ENCODE assay signal across 15 cellular contexts in genomic region chr10:132926070-132926469, GRCh38. TPM values are rescaled to one million over a fixed set of nuclear protein-coding genes. Genes with fewer than 3 reads are reported as not detected.
DNase-seq lines count a peak whose midpoint lies in the region; ATAC-seq, FAIRE-seq and TF ChIP-seq lines count a peak whose summit lies in the region.
"Had no signal": no experiment of that assay in that cellular context is flagged by ENCODE, and none has a peak within 500 bp of the region (broad histone marks: within the 10 kb centered on the region; RNA-seq: fewer than 3 reads in every experiment).

No MANE protein-coding gene starts in this region.

- no peak overlapping the region for H4K8ac ChIP-seq in IMR-90 (ENCODE audit: low read depth in 2 of 2, low read length in 2 of 2)
- no peak overlapping the region for H4K8ac ChIP-seq in neuronal stem cell (ENCODE audit: low read depth, low read length)

- no peaks in the 10 kb centered on the region for H3K27me3 ChIP-seq in IMR-90 (ENCODE audit: control insufficient read depth, insufficient read depth, low read length)
- H3K27me3 ChIP-seq in neuronal stem cell (ENCODE audit: control insufficient read depth in 3 of 3, insufficient read depth in 3 of 3, low read depth in 1 of 3, low read length in 3 of 3) = no peaks in the 10 kb centered on the region

- POLR2A ChIA-PET in IMR-90 (lab: Charles Lee; ENCODE audit: unreplicated experiment) = no interaction called here

- BruUV-seq in IMR-90 (replicated peaks; lab: Mats Ljungman, UMichigan) = no TSS peak

- no peak for TF ChIP-seq POLR2A in IMR-90 (IDR thresholded peaks at IDR 0.05; ENCODE audit: low read depth, low read length)
- TF ChIP-seq POLR2A in GM12892 (IDR thresholded peaks at IDR 0.05; ENCODE audit: low read depth, low read length) = no peak

- H4K5ac ChIP-seq in IMR-90 (ENCODE audit: low read depth, low read length) = no peak overlapping the region

- H2AFZ ChIP-seq in IMR-90 (replicated peaks; ENCODE audit: low read length, poor library complexity) (peak overlapping the region; percentile 51), neuronal stem cell (ENCODE audit: low read length) (no peak overlapping the region)
- H2AFZ ChIP-seq: GM23248 had no signal

- dilution Hi-C loops in IMR-90 (cut with HindIII; ENCODE audit: low sequenced_read_pairs, unreplicated experiment) = no loop called here

- H3K4me2 ChIP-seq in IMR-90 (ENCODE audit: low read depth, low read length) (no peak overlapping the region), neuronal stem cell (ENCODE audit: insufficient read depth, low read length, poor library complexity, severe bottlenecking) (no peak overlapping the region)

- CTCF ChIA-PET in activated naive CD4-positive, alpha-beta T cell treated with anti-CD3 and anti-CD28 coated beads, Interleukin-2, amount 10 ng/mL, durations not matched to agents 7 days and 5 days (lab: Charles Lee) = no interaction called here
- CTCF ChIA-PET in IMR-90 (lab: Yijun Ruan, JAX) = no interaction called here

- no peak overlapping the region for H3K9ac ChIP-seq in IMR-90 (ENCODE audit: low read depth, low read length)
- peak overlapping the region; percentile 44 for H3K9ac ChIP-seq in neuronal stem cell (ENCODE audit: low read depth, low read length, poor library complexity)
- H3K9ac ChIP-seq: GM23248 had no signal

- no peaks in the 10 kb centered on the region for H3K4me1 Mint-ChIP-seq in activated naive CD4-positive, alpha-beta T cell treated with anti-CD3 and anti-CD28 coated beads, Interleukin-2, amount 10 ng/mL, durations not matched to agents 7 days and 5 days
- no peaks in the 10 kb centered on the region for H3K4me1 Mint-ChIP-seq in glutamatergic neuron (ENCODE audit: low read depth, unreplicated experiment)

- no peak overlapping the region for H3K18ac ChIP-seq in IMR-90 (ENCODE audit: low read depth, low read length)
- H3K18ac ChIP-seq in neuronal stem cell (ENCODE audit: low read length) = peak overlapping the region; percentile 48

- no peaks in the 10 kb centered on the region for H3K9me3 Mint-ChIP-seq in activated naive CD4-positive, alpha-beta T cell treated with anti-CD3 and anti-CD28 coated beads, Interleukin-2, amount 10 ng/mL, durations not matched to agents 7 days and 5 days
- peaks cover 4% of the 10 kb centered on the region for H3K9me3 Mint-ChIP-seq in glutamatergic neuron (ENCODE audit: unreplicated experiment)
- H3K9me3 Mint-ChIP-seq: CD8-positive, alpha-beta memory T cell had no signal

- no peak overlapping the region for H2BK5ac ChIP-seq in IMR-90 (ENCODE audit: low read depth, low read length, poor library complexity, severe bottlenecking)
- H2BK5ac ChIP-seq in neuronal stem cell (ENCODE audit: low read length) = no peak overlapping the region

- H3K9me3 ChIP-seq in IMR-90 (ENCODE audit: control insufficient read depth, insufficient read depth, low read length) (no peaks in the 10 kb centered on the region), neuronal stem cell (replicated peaks in 1 of 2; ENCODE audit: control insufficient read depth in 2 of 2, insufficient read depth in 1 of 2, low read depth in 1 of 2, low read length in 2 of 2) (no peaks in the 10 kb centered on the region)
- H3K9me3 ChIP-seq: Caco-2 had no signal

- no peaks in the 10 kb centered on the region for H3K36me3 Mint-ChIP-seq in activated naive CD4-positive, alpha-beta T cell treated with anti-CD3 and anti-CD28 coated beads, Interleukin-2, amount 10 ng/mL, durations not matched to agents 7 days and 5 days
- H3K36me3 Mint-ChIP-seq in glutamatergic neuron (ENCODE audit: unreplicated experiment) = peaks cover 4% of the 10 kb centered on the region
- H3K36me3 Mint-ChIP-seq: CD8-positive, alpha-beta memory T cell had no signal

- no peak overlapping the region for H3K4me3 Mint-ChIP-seq in activated naive CD4-positive, alpha-beta T cell treated with anti-CD3 and anti-CD28 coated beads, Interleukin-2, amount 10 ng/mL, durations not matched to agents 7 days and 5 days
- no peak overlapping the region for H3K4me3 Mint-ChIP-seq in glutamatergic neuron (ENCODE audit: unreplicated experiment)
- H3K4me3 Mint-ChIP-seq: CD8-positive, alpha-beta memory T cell had no signal

- no peaks in the 10 kb centered on the region for H3K27me3 Mint-ChIP-seq in activated naive CD4-positive, alpha-beta T cell treated with anti-CD3 and anti-CD28 coated beads, Interleukin-2, amount 10 ng/mL, durations not matched to agents 7 days and 5 days
- peaks cover 4% of the 10 kb centered on the region for H3K27me3 Mint-ChIP-seq in glutamatergic neuron (ENCODE audit: unreplicated experiment)
- H3K27me3 Mint-ChIP-seq: CD8-positive, alpha-beta memory T cell had no signal

- H2BK120ac ChIP-seq in IMR-90 (ENCODE audit: low read depth, low read length) (no peak overlapping the region), neuronal stem cell (ENCODE audit: low read depth, low read length) (no peak overlapping the region)

- no peaks in the 10 kb centered on the region for H3K4me1 ChIP-seq in IMR-90 (ENCODE audit: control insufficient read depth, insufficient read depth, low read length)
- H3K4me1 ChIP-seq in neuronal stem cell (ENCODE audit: control insufficient read depth in 2 of 2, insufficient read depth in 1 of 2, low read depth in 1 of 2, low read length in 2 of 2) = no peaks in the 10 kb centered on the region
- H3K4me1 ChIP-seq: Caco-2 had no signal

- intact Hi-C loops in IMR-90 (cut with micrococcal nuclease) = no loop called here

- no peak overlapping the region for H2BK20ac ChIP-seq in IMR-90 (ENCODE audit: low read depth, low read length)

- no peak overlapping the region for H2AK5ac ChIP-seq in IMR-90 (ENCODE audit: low read depth, low read length)
- no peak overlapping the region for H2AK5ac ChIP-seq in neuronal stem cell (ENCODE audit: low read depth, low read length)

- H3K23ac ChIP-seq in IMR-90 (ENCODE audit: low read depth, low read length) (no peak overlapping the region), neuronal stem cell (ENCODE audit: low read depth, low read length, poor library complexity) (peak overlapping the region; percentile 55)

- no peak for FAIRE-seq in GM12892 (lab: Jason Lieb, UNC)
- FAIRE-seq: A204.1, GM18507, H54 had no signal

- no peak overlapping the region for H3K56ac ChIP-seq in IMR-90 (ENCODE audit: extremely low read depth, insufficient read depth, low read length)

- no peak for TF ChIP-seq RAD21 in IMR-90 (IDR thresholded peaks at IDR 0.05; ENCODE audit: low read length)

- no peaks in the 10 kb centered on the region for H3K9me1 ChIP-seq in IMR-90 (ENCODE audit: insufficient read depth, low read length)

- H3K27ac ChIP-seq in IMR-90 (ENCODE audit: insufficient read depth, low read length) (no peak overlapping the region), neuronal stem cell (replicated peaks; ENCODE audit: low read length) (no peak overlapping the region)
- H3K27ac ChIP-seq: GM23248 had no signal

- H2BK15ac ChIP-seq in IMR-90 (ENCODE audit: low read depth, low read length) (no peak overlapping the region), neuronal stem cell (ENCODE audit: low read length) (no peak overlapping the region)

- H4K20me1 ChIP-seq in IMR-90 (ENCODE audit: insufficient read depth, low read length) = no peaks in the 10 kb centered on the region

- DNase-seq in activated naive CD4-positive, alpha-beta T cell treated with anti-CD3 and anti-CD28 coated beads, Interleukin-2, amount 10 ng/mL, durations not matched to agents 7 days and 5 days = peak; percentile 14
- DNase-seq in activated naive CD4-positive, alpha-beta T cell (lab: John Stamatoyannopoulos, UW) = no peak
- DNase-seq in IMR-90 (no peak), glutamatergic neuron (peak; percentile 16), neuronal stem cell (ENCODE audit: low spot score) (no peak), GM12892 (ENCODE audit: insufficient read length) (no peak)
- DNase-seq: Caco-2; CD8-positive, alpha-beta memory T cell; GM23248 had no signal

- WGBS in IMR-90 (ENCODE audit: extremely low coverage in 2 of 2, insufficient read length in 1 of 2), 2 experiments = 100% methylated on average over 2 of the region's 21 CpGs; no CpG with 5 or more reads in 1 of the 2 experiments
- no CpG with 5 or more reads among the region's 21 CpGs for WGBS in neuronal stem cell (ENCODE audit: extremely low coverage in 2 of 2, insufficient read length in 2 of 2, insufficient replicate concordance in 1 of 2), 2 donors

- ATAC-seq in IMR-90 (ENCODE audit: low read depth) (no peak), HG02763 (IDR thresholded peaks at IDR 0.05; ENCODE audit: unreplicated experiment) (no peak), HG02571 (IDR thresholded peaks at IDR 0.05; ENCODE audit: unreplicated experiment) (no peak)
- ATAC-seq: HCT116 had no signal

- H3K36me3 ChIP-seq in IMR-90 (ENCODE audit: control insufficient read depth, insufficient read depth, low read length) (no peaks in the 10 kb centered on the region), neuronal stem cell (replicated peaks in 1 of 2; ENCODE audit: control insufficient read depth in 2 of 2, insufficient read depth in 2 of 2, low read length in 2 of 2) (peaks cover 0 to 1% of the 10 kb centered on the region in 2 donors)

- in situ Hi-C loops in IMR-90 (cut with MboI; ENCODE audit: low sequenced_read_pairs) = no loop called here

- H4K91ac ChIP-seq in IMR-90 (ENCODE audit: insufficient read depth, low read depth, low read length) (no peak overlapping the region), neuronal stem cell (ENCODE audit: low read depth, low read length, poor library complexity) (no peak overlapping the region)

- no peak overlapping the region for H2AK9ac ChIP-seq in IMR-90 (replicated peaks; ENCODE audit: low read depth, low read length, poor library complexity)

- no peak overlapping the region for H2BK12ac ChIP-seq in neuronal stem cell (ENCODE audit: low read length)

- no peak overlapping the region for H3K14ac ChIP-seq in IMR-90 (replicated peaks; ENCODE audit: low read depth, low read length)
- peak overlapping the region; percentile 31 for H3K14ac ChIP-seq in neuronal stem cell (ENCODE audit: low read length)

- no peak overlapping the region for H3K27ac Mint-ChIP-seq in activated naive CD4-positive, alpha-beta T cell treated with anti-CD3 and anti-CD28 coated beads, Interleukin-2, amount 10 ng/mL, durations not matched to agents 7 days and 5 days
- H3K27ac Mint-ChIP-seq in glutamatergic neuron (ENCODE audit: unreplicated experiment) = no peak overlapping the region
- H3K27ac Mint-ChIP-seq: CD8-positive, alpha-beta memory T cell had no signal

- H3K4ac ChIP-seq in IMR-90 (ENCODE audit: low read depth, low read length) (no peak overlapping the region), neuronal stem cell (ENCODE audit: low read length) (peak overlapping the region; percentile 66)

- H3K79me1 ChIP-seq in IMR-90 (ENCODE audit: low read depth in 1 of 2, low read length in 2 of 2) = no peaks in the 10 kb centered on the region
- H3K79me1 ChIP-seq in neuronal stem cell (ENCODE audit: low read depth, low read length) = no peaks in the 10 kb centered on the region

- H3K4me3 ChIP-seq in IMR-90 (ENCODE audit: insufficient read depth, low read depth, low read length) (no peak overlapping the region), neuronal stem cell (ENCODE audit: low read length in 2 of 2) (no peak overlapping the region)
- H3K4me3 ChIP-seq: GM23248 had no signal

- TF ChIP-seq CTCF in IMR-90 (conservative IDR thresholded peaks at IDR 0.05; ENCODE audit: low read depth, low read length) (no peak), glutamatergic neuron (IDR thresholded peaks at IDR 0.05; ENCODE audit: partially characterized antibody, unreplicated experiment) (no peak)

RNA-seq across cellular contexts. Expression of gene CFAP46, which starts 16.3 kb away (rescaled TPM):
- 1.3 and 1.7 TPM in 2 replicates for total RNA-seq in IMR-90 (2012; rRNA removed)
- polyA plus RNA-seq in IMR-90 (2012; rRNA removed) = 1.6 and 1.8 TPM in 2 replicates
- polyA plus RNA-seq in IMR-90 (2012; cell fraction: cytosol; rRNA removed) = 1.0 and 1.3 TPM in 2 replicates
- polyA plus RNA-seq in IMR-90 (2012; cell fraction: nucleus; rRNA removed; ENCODE audit: low replicate concordance) = 1.0 and 1.8 TPM in 2 replicates
- 5.2 TPM for total RNA-seq in glutamatergic neuron (ENCODE audit: unreplicated experiment)
- polyA plus RNA-seq in neuronal stem cell (2013, experiment 1 of 2) = 1.5 TPM
- polyA plus RNA-seq in neuronal stem cell (2013, experiment 2 of 2) = 1.4 TPM
- polyA plus RNA-seq in GM12892 (2012; ENCODE audit: missing spikeins) = not detected
- total RNA-seq: Caco-2 had no signal
- polyA plus RNA-seq: CD8-positive, alpha-beta memory T cell had no signal

Comparison
In these comparisons a context has a peak if more than half of its experiments do, and no peak if none do; other contexts are left out.
1. DNase-seq: peak in activated naive CD4-positive, alpha-beta T cell treated with anti-CD3 and anti-CD28 coated beads, Interleukin-2, amount 10 ng/mL, durations not matched to agents 7 days and 5 days (single experiment) and glutamatergic neuron (single experiment); none in activated naive CD4-positive, alpha-beta T cell (0 of 4), IMR-90 (single experiment), neuronal stem cell (single experiment) and GM12892 (single experiment).